18 cellular contexts compared by ENCODE assay signal in the genomic region with DNA sequence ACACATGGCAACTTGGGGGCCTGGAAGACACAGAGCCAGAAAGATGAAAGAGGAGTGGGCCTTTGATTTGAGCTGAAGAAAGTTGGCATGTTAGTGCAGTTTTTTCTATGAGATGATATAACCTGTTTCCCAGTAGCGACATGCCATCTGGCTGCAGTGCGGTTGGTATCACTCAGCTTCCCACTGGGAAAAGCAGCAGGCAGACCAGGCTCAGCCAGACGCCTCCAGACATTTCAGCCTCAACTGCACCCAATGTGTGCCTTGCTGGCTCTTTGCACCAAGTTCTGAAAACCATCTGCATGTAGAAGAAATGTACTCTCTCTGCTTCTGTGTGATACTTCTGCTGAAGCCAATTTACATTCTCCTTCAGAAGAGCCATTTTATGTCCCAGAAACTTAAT.
DNase-seq lines count a peak whose midpoint lies in the region.
"Had no signal": no experiment of that assay in that cellular context is flagged by ENCODE, and none has a peak within 500 bp of the region (broad histone marks: within the 10 kb centered on the region; RNA-seq: fewer than 3 reads in every experiment).

No MANE protein-coding gene starts in this region.

- H3K4me3 ChIP-seq in mesendoderm (ENCODE audit: low read length), result no peak overlapping the region
- H3K4me3 ChIP-seq: K562, PC-9 had no signal

- no peak overlapping the region for H3K9ac ChIP-seq in mesendoderm (ENCODE audit: low read length)

- no peak overlapping the region for H2BK15ac ChIP-seq in mesendoderm (replicated peaks; ENCODE audit: low read depth)

- no peak overlapping the region for H2AK5ac ChIP-seq in mesendoderm (ENCODE audit: low read length)

- H3K4ac ChIP-seq in mesendoderm (ENCODE audit: low read depth, low read length), result peak overlapping the region; percentile 28

- H3K4me2 ChIP-seq in mesendoderm (ENCODE audit: low read length), result no peak overlapping the region
- H3K4me2 ChIP-seq: PC-9 had no signal

- no peaks in the 10 kb centered on the region for H3K79me2 ChIP-seq in mesendoderm (ENCODE audit: control insufficient read depth, insufficient read depth, low read length)

- peak; percentile 78 for DNase-seq in Ammon's horn (ENCODE audit: low spot score)
- peak; percentile 57 for DNase-seq in NCI-H2171 (lab: John Stamatoyannopoulos, UW)
- DNase-seq in anterior cingulate cortex (lab: John Stamatoyannopoulos, UW), result peak in 44 of 58 donors; percentile 5 to 84 (median 46)
- DNase-seq in mesendoderm, result no peak
- no peak for DNase-seq in stimulated activated CD4-positive, alpha-beta T cell treated with anti-CD3 and anti-CD28 coated beads, Interleukin-4, amount 100 ng/mL, for 4 hours
- DNase-seq in germinal center (ENCODE audit: low spot score), result no peak
- DNase-seq in NK-92 (lab: John Stamatoyannopoulos, UW; ENCODE audit: unreplicated experiment), result no peak
- DNase-seq in SHP77 treated with DMSO at 0.1 percent for 48 hours (lab: John Stamatoyannopoulos, UW), result no peak
- DNase-seq: CD4-positive, CD25-positive, alpha-beta regulatory T cell; COR-L47; HFFc6; NCI-H1105; NCI-H187 treated with DMSO at 0.1 percent for 48 hours; NCI-H510A; PC-9 had no signal

- no CpG with 5 or more reads among the region's 3 CpGs for WGBS in mesendoderm (ENCODE audit: extremely low coverage, insufficient coverage, low lambda C conversion rate)

- H4K5ac ChIP-seq in mesendoderm (ENCODE audit: low read length), result no peak overlapping the region

- no peaks in the 10 kb centered on the region for H3K36me3 ChIP-seq in mesendoderm (ENCODE audit: control insufficient read depth, insufficient read depth, low read length)

- H3K27ac ChIP-seq in mesendoderm (ENCODE audit: low read depth, low read length), result no peak overlapping the region
- H3K27ac ChIP-seq: 22Rv1, PC-9, RWPE1 had no signal

- no peak overlapping the region for H4K8ac ChIP-seq in mesendoderm (ENCODE audit: low read depth, low read length)

- H3K23ac ChIP-seq in mesendoderm (ENCODE audit: low read length), result no peak overlapping the region

- H3K79me1 ChIP-seq in mesendoderm (ENCODE audit: low read length), result no peaks in the 10 kb centered on the region

- no peak overlapping the region for H2BK5ac ChIP-seq in mesendoderm (ENCODE audit: low read length)

- H3K27me3 ChIP-seq in mesendoderm (ENCODE audit: insufficient read depth, low read length, poor library complexity), result no peaks in the 10 kb centered on the region

- H3K56ac ChIP-seq in mesendoderm (ENCODE audit: low read length), result no peak overlapping the region

- H3K4me1 ChIP-seq in mesendoderm (ENCODE audit: control insufficient read depth, low read depth, low read length), result no peaks in the 10 kb centered on the region

- no peak overlapping the region for H2BK120ac ChIP-seq in mesendoderm (ENCODE audit: low read depth, low read length)

- H3K18ac ChIP-seq in mesendoderm (ENCODE audit: low read length), result no peak overlapping the region

Comparison
In these comparisons a context has a peak if more than half of its experiments do, and no peak if none do; other contexts are left out.
1. DNase-seq: peak in Ammon's horn (single experiment), NCI-H2171 (single experiment) and anterior cingulate cortex (44 of 58); none in mesendoderm (single experiment), stimulated activated CD4-positive, alpha-beta T cell treated with anti-CD3 and anti-CD28 coated beads, Interleukin-4, amount 100 ng/mL, for 4 hours (0 of 2), germinal center (single experiment), NK-92 (single experiment) and SHP77 treated with DMSO at 0.1 percent for 48 hours (single experiment).